1 cellular context compared by ENCODE assay signal in genomic region chr1:63023182-63023581, GRCh38.
TF ChIP-seq lines count a peak whose summit lies in the region.

No MANE protein-coding gene starts in this region.

TF ChIP-seq in H1, 55 proteins besides CTCF, POLR2A, EP300 and RAD21 (continued from another document):
- TF ChIP-seq, protein P1, sequence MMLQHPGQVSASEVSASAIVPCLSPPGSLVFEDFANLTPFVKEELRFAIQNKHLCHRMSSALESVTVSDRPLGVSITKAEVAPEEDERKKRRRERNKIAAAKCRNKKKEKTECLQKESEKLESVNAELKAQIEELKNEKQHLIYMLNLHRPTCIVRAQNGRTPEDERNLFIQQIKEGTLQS (IDR thresholded peaks at IDR 0.05; ENCODE audit: insufficient read depth, low read depth, low read length) = no peak
- TF ChIP-seq RFX5 (IDR thresholded peaks at IDR 0.05; ENCODE audit: borderline replicate concordance, low read depth, low read length) = no peak
- no peak for TF ChIP-seq HDAC6 (IDR thresholded peaks at IDR 0.05; ENCODE audit: low read depth, low read length)
- TF ChIP-seq JUN (IDR thresholded peaks at IDR 0.05; ENCODE audit: low read depth, low read length) = no peak
- no peak for TF ChIP-seq SAP30 (IDR thresholded peaks at IDR 0.05; ENCODE audit: insufficient read depth, insufficient replicate concordance, low read length)
- TF ChIP-seq SIRT6 (IDR thresholded peaks at IDR 0.05; ENCODE audit: low read length) = no peak
- TF ChIP-seq GTF2F1 (IDR thresholded peaks at IDR 0.05; ENCODE audit: borderline replicate concordance, low read depth, low read length) = no peak
- TF ChIP-seq HDAC2 (IDR thresholded peaks at IDR 0.05; ENCODE audit: borderline replicate concordance in 1 of 2, low read depth in 2 of 2, low read length in 2 of 2) = no peak
- no peak for TF ChIP-seq YY1 (IDR thresholded peaks at IDR 0.05; ENCODE audit: low read depth, low read length)
- no peak for TF ChIP-seq PHF8 (conservative IDR thresholded peaks at IDR 0.05; ENCODE audit: low read depth, low read length)
- TF ChIP-seq BRCA1 (IDR thresholded peaks at IDR 0.05; ENCODE audit: low read depth, low read length) = no peak
- TF ChIP-seq MAX (IDR thresholded peaks at IDR 0.05) = no peak
- TF ChIP-seq BCL11A (IDR thresholded peaks at IDR 0.05; ENCODE audit: low read depth in 2 of 2, low read length in 2 of 2) = no peak
- TF ChIP-seq NRF1 (IDR thresholded peaks at IDR 0.05; ENCODE audit: low read depth, low read length) = no peak
- TF ChIP-seq EGR1 (IDR thresholded peaks at IDR 0.05; ENCODE audit: borderline replicate concordance, low read depth, low read length) = no peak
